ENCODE assay signal across 19 cellular contexts in the genomic region with DNA sequence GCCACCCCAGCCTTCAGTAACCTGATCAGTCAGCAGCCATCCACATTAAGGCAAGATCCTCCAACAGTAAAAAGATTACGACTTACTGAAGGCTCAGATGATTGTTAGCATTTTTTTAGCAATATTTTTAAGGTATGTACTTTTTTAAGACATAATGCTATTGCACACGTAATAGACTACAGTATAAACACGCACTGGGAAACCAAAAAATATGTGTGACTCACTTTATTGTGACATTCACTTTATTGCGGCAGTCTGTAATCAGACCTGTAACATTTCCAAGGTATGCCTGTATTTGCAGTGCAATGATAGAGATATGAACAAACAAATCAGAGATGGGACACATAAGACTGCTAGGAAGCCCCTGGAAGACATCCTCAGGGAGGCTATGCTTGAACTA.
DNase-seq lines count a peak whose midpoint lies in the region; ATAC-seq, FAIRE-seq and TF ChIP-seq lines count a peak whose summit lies in the region.
"Had no signal": no experiment of that assay in that cellular context is flagged by ENCODE, and none has a peak within 500 bp of the region (broad histone marks: within the 10 kb centered on the region; RNA-seq: fewer than 3 reads in every experiment).

No MANE protein-coding gene starts in this region.

- no peak overlapping the region for H3K27ac Mint-ChIP-seq in activated CD4-positive, alpha-beta memory T cell treated with anti-CD3 and anti-CD28 coated beads for 36 hours
- H3K27ac Mint-ChIP-seq: activated naive CD4-positive, alpha-beta T cell treated with anti-CD3 and anti-CD28 coated beads, Interleukin-2, amount 50 U/mL, for 72 hours; activated T-cell treated with anti-CD3 and anti-CD28 coated beads, Interleukin-2, amount 50 U/mL, for 24 hours had no signal

- H3K27ac ChIP-seq in 22Rv1 (peak overlapping the region; percentile 14; the same call in 1 of the 2 replicates), RWPE1 (no peak overlapping the region), fibroblast of lung (ENCODE audit: insufficient read depth, low read length) (no peak overlapping the region), left lung (no peak overlapping the region)
- H3K27ac ChIP-seq: neutrophil, transverse colon had no signal

- H3K79me2 ChIP-seq in fibroblast of lung (ENCODE audit: control insufficient read depth, insufficient read depth, low read length) = no peaks in the 10 kb centered on the region

- intact Hi-C loops in activated CD4-positive, alpha-beta memory T cell treated with anti-CD3 and anti-CD28 coated beads for 36 hours (cut with micrococcal nuclease) = no loop called here
- intact Hi-C loops in left lung (cut with DNase I) = no loop called here

- POLR2A ChIA-PET in RWPE1 (lab: Yijun Ruan, JAX; ENCODE audit: low non-redundant PET) = no interaction called here
- POLR2A ChIA-PET in activated CD4-positive, alpha-beta memory T cell treated with anti-CD3 and anti-CD28 coated beads for 36 hours (lab: Charles Lee) = no interaction called here

- H3K36me3 ChIP-seq in fibroblast of lung (ENCODE audit: control insufficient read depth, insufficient read depth, low read length) (no peaks in the 10 kb centered on the region), left lung (no peaks in the 10 kb centered on the region)
- H3K36me3 ChIP-seq: neutrophil, transverse colon had no signal

- H4K20me1 ChIP-seq in fibroblast of lung (ENCODE audit: control insufficient read depth, extremely low read depth, insufficient read depth, low read length) = no peaks in the 10 kb centered on the region

- CTCF ChIA-PET in RWPE1 (lab: Yijun Ruan, JAX) = no interaction called here
- CTCF ChIA-PET in activated CD4-positive, alpha-beta memory T cell treated with anti-CD3 and anti-CD28 coated beads for 36 hours (lab: Charles Lee) = no interaction called here

- TF ChIP-seq POLR2A in H54 (IDR thresholded peaks at IDR 0.05; ENCODE audit: low read depth, low read length) = no peak

- no peak overlapping the region for H3K9ac ChIP-seq in fibroblast of lung (ENCODE audit: insufficient read depth, low read length)

- H2AFZ ChIP-seq in fibroblast of lung (ENCODE audit: low read length) = no peak overlapping the region

- TF ChIP-seq CTCF in 22Rv1 (IDR thresholded peaks at IDR 0.05) = no peak
- no peak for TF ChIP-seq CTCF in RWPE1 (conservative IDR thresholded peaks at IDR 0.05; ENCODE audit: low read depth)
- TF ChIP-seq CTCF in fibroblast of lung (conservative IDR thresholded peaks at IDR 0.05 in 1 of 2, IDR thresholded peaks at IDR 0.05 in 1 of 2; ENCODE audit: low read depth in 1 of 2, low read length in 2 of 2) = no peak
- no peak for TF ChIP-seq CTCF in left lung (IDR thresholded peaks at IDR 0.05)

- no peak for ATAC-seq in left lung
- ATAC-seq: activated naive CD4-positive, alpha-beta T cell treated with anti-CD3 and anti-CD28 coated beads, Interleukin-2, amount 50 U/mL, for 72 hours had no signal

- no peaks in the 10 kb centered on the region for H3K27me3 ChIP-seq in fibroblast of lung (ENCODE audit: control insufficient read depth, insufficient read depth, low read length)
- no peaks in the 10 kb centered on the region for H3K27me3 ChIP-seq in left lung
- H3K27me3 ChIP-seq: neutrophil, transverse colon had no signal

- no peaks in the 10 kb centered on the region for H3K36me3 Mint-ChIP-seq in activated CD4-positive, alpha-beta memory T cell treated with anti-CD3 and anti-CD28 coated beads for 36 hours
- H3K36me3 Mint-ChIP-seq: activated naive CD4-positive, alpha-beta T cell treated with anti-CD3 and anti-CD28 coated beads, Interleukin-2, amount 50 U/mL, for 72 hours had no signal

- peak; percentile 84 for FAIRE-seq in H54 (lab: Jason Lieb, UNC)
- FAIRE-seq: RCC 7860 had no signal

- H3K4me2 ChIP-seq in fibroblast of lung (ENCODE audit: extremely low read depth, insufficient read depth, low read length) = no peak overlapping the region

- H3K4me1 Mint-ChIP-seq in activated CD4-positive, alpha-beta memory T cell treated with anti-CD3 and anti-CD28 coated beads for 36 hours (ENCODE audit: low read depth) = no peaks in the 10 kb centered on the region

- DNase-seq in H54 (ENCODE audit: insufficient read length, low spot score) = no peak
- DNase-seq in RWPE1 (ENCODE audit: low spot score) = peak; percentile 23
- peak; percentile 67 to 81 for DNase-seq in fibroblast of lung (ENCODE audit: low read depth in 2 of 2)
- DNase-seq in activated CD4-positive, alpha-beta memory T cell treated with anti-CD3 and anti-CD28 coated beads for 36 hours = no peak
- no peak for DNase-seq in left lung
- DNase-seq in GOT3 (lab: John Stamatoyannopoulos, UW) = no peak
- DNase-seq in foreskin melanocyte = no peak
- DNase-seq: activated CD4-positive, alpha-beta T cell treated with anti-CD3 and anti-CD28 coated beads, Interleukin-2, amount 50 U/mL, for 4 hours; activated T-cell treated with anti-CD3 and anti-CD28 coated beads, Interleukin-2, amount 50 U/mL, for 24 hours; caudate nucleus; MV-4-11; NCI-H2171; stimulated activated CD4-positive, alpha-beta T cell treated with anti-CD3 and anti-CD28 coated beads, Interleukin-15, amount 100 ng/mL, for 24 hours; stimulated activated naive CD4-positive, alpha-beta T cell; transverse colon had no signal

- H3K4me3 ChIP-seq in fibroblast of lung (replicated peaks in 1 of 4; ENCODE audit: control extremely low read depth in 1 of 4, insufficient read depth in 1 of 4, low read depth in 3 of 4, low read length in 4 of 4) (no peak overlapping the region), left lung (no peak overlapping the region)
- H3K4me3 ChIP-seq: transverse colon had no signal

- peaks cover 2% of the 10 kb centered on the region for H3K4me1 ChIP-seq in fibroblast of lung (ENCODE audit: control insufficient read depth, extremely low read depth, insufficient read depth, low read length)
- no peaks in the 10 kb centered on the region for H3K4me1 ChIP-seq in left lung
- H3K4me1 ChIP-seq: transverse colon had no signal

- H3K9me3 Mint-ChIP-seq in activated CD4-positive, alpha-beta memory T cell treated with anti-CD3 and anti-CD28 coated beads for 36 hours = no peaks in the 10 kb centered on the region

- no peak overlapping the region for H3K4me3 Mint-ChIP-seq in activated CD4-positive, alpha-beta memory T cell treated with anti-CD3 and anti-CD28 coated beads for 36 hours
- H3K4me3 Mint-ChIP-seq: activated T-cell treated with anti-CD3 and anti-CD28 coated beads, Interleukin-2, amount 50 U/mL, for 24 hours had no signal

- H3K9me3 ChIP-seq in fibroblast of lung (ENCODE audit: control insufficient read depth, insufficient read depth, low read depth, low read length) (no peaks in the 10 kb centered on the region), left lung (no peaks in the 10 kb centered on the region)
- H3K9me3 ChIP-seq: neutrophil, transverse colon had no signal

- H3K27me3 Mint-ChIP-seq in activated CD4-positive, alpha-beta memory T cell treated with anti-CD3 and anti-CD28 coated beads for 36 hours = no peaks in the 10 kb centered on the region
- H3K27me3 Mint-ChIP-seq: activated T-cell treated with anti-CD3 and anti-CD28 coated beads, Interleukin-2, amount 50 U/mL, for 24 hours had no signal

Comparison
In these comparisons a context has a peak if more than half of its experiments do, and no peak if none do; other contexts are left out.
1. DNase-seq: peak in RWPE1 (single experiment) and fibroblast of lung (2 of 2); none in H54 (single experiment), activated CD4-positive, alpha-beta memory T cell treated with anti-CD3 and anti-CD28 coated beads for 36 hours (single experiment), left lung (0 of 2), GOT3 (single experiment) and foreskin melanocyte (single experiment).